Comparison of ENCODE assay signal across 1 cellular context in the genomic region with DNA sequence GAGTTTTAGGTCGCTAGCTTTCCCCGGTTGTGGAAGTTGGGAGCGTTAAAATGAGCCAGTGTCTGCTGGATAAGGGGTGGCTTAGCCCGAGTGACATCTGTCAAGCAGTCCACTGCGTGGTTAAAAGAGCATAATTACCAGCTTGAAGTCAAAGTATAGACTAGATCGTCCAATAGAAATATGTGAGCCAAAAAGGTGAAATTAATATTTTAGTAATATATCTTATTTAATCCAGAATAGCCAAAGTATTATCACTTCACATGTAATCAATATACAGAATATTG.
TF ChIP-seq lines count a peak whose summit lies in the region.

No MANE protein-coding gene starts in this region.

TF ChIP-seq in GM23338, 12 proteins besides CTCF, POLR2A, EP300 and RAD21 (continued from another document):
- TF ChIP-seq, protein P1, sequence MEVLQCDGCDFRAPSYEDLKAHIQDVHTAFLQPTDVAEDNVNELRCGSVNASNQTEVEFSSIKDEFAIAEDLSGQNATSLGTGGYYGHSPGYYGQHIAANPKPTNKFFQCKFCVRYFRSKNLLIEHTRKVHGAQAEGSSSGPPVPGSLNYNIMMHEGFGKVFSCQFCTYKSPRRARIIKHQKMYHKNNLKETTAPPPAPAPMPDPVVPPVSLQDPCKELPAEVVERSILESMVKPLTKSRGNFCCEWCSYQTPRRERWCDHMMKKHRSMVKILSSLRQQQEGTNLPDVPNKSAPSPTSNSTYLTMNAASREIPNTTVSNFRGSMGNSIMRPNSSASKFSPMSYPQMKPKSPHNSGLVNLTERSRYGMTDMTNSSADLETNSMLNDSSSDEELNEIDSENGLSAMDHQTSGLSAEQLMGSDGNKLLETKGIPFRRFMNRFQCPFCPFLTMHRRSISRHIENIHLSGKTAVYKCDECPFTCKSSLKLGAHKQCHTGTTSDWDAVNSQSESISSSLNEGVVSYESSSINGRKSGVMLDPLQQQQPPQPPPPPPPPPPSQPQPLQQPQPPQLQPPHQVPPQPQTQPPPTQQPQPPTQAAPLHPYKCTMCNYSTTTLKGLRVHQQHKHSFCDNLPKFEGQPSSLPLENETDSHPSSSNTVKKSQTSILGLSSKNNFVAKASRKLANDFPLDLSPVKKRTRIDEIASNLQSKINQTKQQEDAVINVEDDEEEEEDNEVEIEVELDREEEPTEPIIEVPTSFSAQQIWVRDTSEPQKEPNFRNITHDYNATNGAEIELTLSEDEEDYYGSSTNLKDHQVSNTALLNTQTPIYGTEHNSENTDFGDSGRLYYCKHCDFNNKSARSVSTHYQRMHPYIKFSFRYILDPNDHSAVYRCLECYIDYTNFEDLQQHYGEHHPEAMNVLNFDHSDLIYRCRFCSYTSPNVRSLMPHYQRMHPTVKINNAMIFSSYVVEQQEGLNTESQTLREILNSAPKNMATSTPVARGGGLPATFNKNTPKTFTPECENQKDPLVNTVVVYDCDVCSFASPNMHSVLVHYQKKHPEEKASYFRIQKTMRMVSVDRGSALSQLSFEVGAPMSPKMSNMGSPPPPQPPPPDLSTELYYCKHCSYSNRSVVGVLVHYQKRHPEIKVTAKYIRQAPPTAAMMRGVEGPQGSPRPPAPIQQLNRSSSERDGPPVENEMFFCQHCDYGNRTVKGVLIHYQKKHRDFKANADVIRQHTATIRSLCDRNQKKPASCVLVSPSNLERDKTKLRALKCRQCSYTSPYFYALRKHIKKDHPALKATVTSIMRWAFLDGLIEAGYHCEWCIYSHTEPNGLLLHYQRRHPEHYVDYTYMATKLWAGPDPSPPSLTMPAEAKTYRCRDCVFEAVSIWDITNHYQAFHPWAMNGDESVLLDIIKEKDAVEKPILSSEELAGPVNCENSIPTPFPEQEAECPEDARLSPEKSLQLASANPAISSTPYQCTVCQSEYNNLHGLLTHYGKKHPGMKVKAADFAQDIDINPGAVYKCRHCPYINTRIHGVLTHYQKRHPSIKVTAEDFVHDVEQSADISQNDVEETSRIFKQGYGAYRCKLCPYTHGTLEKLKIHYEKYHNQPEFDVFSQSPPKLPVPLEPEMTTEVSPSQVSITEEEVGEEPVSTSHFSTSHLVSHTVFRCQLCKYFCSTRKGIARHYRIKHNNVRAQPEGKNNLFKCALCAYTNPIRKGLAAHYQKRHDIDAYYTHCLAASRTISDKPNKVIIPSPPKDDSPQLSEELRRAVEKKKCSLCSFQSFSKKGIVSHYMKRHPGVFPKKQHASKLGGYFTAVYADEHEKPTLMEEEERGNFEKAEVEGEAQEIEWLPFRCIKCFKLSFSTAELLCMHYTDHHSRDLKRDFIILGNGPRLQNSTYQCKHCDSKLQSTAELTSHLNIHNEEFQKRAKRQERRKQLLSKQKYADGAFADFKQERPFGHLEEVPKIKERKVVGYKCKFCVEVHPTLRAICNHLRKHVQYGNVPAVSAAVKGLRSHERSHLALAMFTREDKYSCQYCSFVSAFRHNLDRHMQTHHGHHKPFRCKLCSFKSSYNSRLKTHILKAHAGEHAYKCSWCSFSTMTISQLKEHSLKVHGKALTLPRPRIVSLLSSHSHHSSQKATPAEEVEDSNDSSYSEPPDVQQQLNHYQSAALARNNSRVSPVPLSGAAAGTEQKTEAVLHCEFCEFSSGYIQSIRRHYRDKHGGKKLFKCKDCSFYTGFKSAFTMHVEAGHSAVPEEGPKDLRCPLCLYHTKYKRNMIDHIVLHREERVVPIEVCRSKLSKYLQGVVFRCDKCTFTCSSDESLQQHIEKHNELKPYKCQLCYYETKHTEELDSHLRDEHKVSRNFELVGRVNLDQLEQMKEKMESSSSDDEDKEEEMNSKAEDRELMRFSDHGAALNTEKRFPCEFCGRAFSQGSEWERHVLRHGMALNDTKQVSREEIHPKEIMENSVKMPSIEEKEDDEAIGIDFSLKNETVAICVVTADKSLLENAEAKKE (CRISPR knock-in tag; IDR thresholded peaks at IDR 0.05): no peak
- TF ChIP-seq ZNF114 (CRISPR knock-in tag; IDR thresholded peaks at IDR 0.05): no peak
- TF ChIP-seq POLR2AphosphoS5 (IDR thresholded peaks at IDR 0.05; ENCODE audit: low read depth): no peak
